Comparison of ENCODE assay signal across 9 cellular contexts in genomic region chr12:116525418-116526001, GRCh38.
DNase-seq lines count a peak whose midpoint lies in the region; ATAC-seq, FAIRE-seq and TF ChIP-seq lines count a peak whose summit lies in the region.
"Had no signal": no experiment of that assay in that cellular context is flagged by ENCODE, and none has a peak within 500 bp of the region (broad histone marks: within the 10 kb centered on the region; RNA-seq: fewer than 3 reads in every experiment).

No MANE protein-coding gene starts in this region.

- CTCF ChIA-PET in HEK293T (lab: Yijun Ruan, JAX), result no interaction called here

- no peak for FAIRE-seq in GM19239 (lab: Jason Lieb, UNC)

- ATAC-seq in HG02623 (IDR thresholded peaks at IDR 0.05; ENCODE audit: unreplicated experiment), result no peak

- H3K27me3 ChIP-seq in brain microvascular endothelial cell (replicated peaks), result no peaks in the 10 kb centered on the region

- in situ Hi-C loops in brain microvascular endothelial cell (cut with HindIII; ENCODE audit: low pct_ligation_motif_present, low sequenced_read_pairs), result no loop called here

- H3K4me3 ChIP-seq in brain microvascular endothelial cell (ENCODE audit: low read depth, low read length), result peak overlapping the region; percentile 17

- H3K27ac ChIP-seq in brain microvascular endothelial cell, result peak overlapping the region; percentile 79

- POLR2A ChIA-PET in HEK293T (lab: Yijun Ruan, JAX), result interaction anchor here (0.6 kb wide), 1 partner anchor 15 kb away, joined by 4 read pairs; no protein-coding TSS in a partner anchor

- no peaks in the 10 kb centered on the region for H3K36me3 ChIP-seq in brain microvascular endothelial cell (replicated peaks)

- DNase-seq in HEK293T (ENCODE audit: extremely low spot score) (no peak), brain microvascular endothelial cell (peak; percentile 91), kidney tubule cell (ENCODE audit: low spot score) (peak; percentile 95), stromal cell of bone marrow (ENCODE audit: low read depth) (peak; percentile 96), GM19239 (ENCODE audit: insufficient read length, low spot score) (no peak), NOMO-1 (lab: John Stamatoyannopoulos, UW; ENCODE audit: unreplicated experiment in 2 of 2) (no peak)
- no peak for DNase-seq in activated naive CD4-positive, alpha-beta T cell treated with Interleukin-2 at 50 U/mL for 16 hours
- DNase-seq: NCI-H510A had no signal

- TF ChIP-seq CTCF in brain microvascular endothelial cell (IDR thresholded peaks at IDR 0.05; ENCODE audit: low read depth, low read length, missing control alignments), result peak; percentile 1

TF ChIP-seq in HEK293T, 16 proteins besides CTCF, POLR2A, EP300 and RAD21:
- TF ChIP-seq ZNF384 (IDR thresholded peaks at IDR 0.05), result no peak
- no peak for TF ChIP-seq FOXM1 (IDR thresholded peaks at IDR 0.05; ENCODE audit: borderline replicate concordance)
- TF ChIP-seq SUZ12 (IDR thresholded peaks at IDR 0.05), result no peak
- TF ChIP-seq PKNOX1 (IDR thresholded peaks at IDR 0.05), result peak; percentile 84
- TF ChIP-seq HDGF (IDR thresholded peaks at IDR 0.05; ENCODE audit: borderline replicate concordance), result no peak
TF ChIP-seq in HEK293T: peak in this region for 1.

Comparison
In these comparisons a context has a peak if more than half of its experiments do, and no peak if none do; other contexts are left out.
1. DNase-seq: peak in brain microvascular endothelial cell (single experiment), kidney tubule cell (single experiment) and stromal cell of bone marrow (single experiment); none in HEK293T (single experiment), GM19239 (single experiment), activated naive CD4-positive, alpha-beta T cell treated with Interleukin-2 at 50 U/mL for 16 hours (single experiment) and NOMO-1 (0 of 2).